ENCODE assay signal across 25 cellular contexts in the genomic region with DNA sequence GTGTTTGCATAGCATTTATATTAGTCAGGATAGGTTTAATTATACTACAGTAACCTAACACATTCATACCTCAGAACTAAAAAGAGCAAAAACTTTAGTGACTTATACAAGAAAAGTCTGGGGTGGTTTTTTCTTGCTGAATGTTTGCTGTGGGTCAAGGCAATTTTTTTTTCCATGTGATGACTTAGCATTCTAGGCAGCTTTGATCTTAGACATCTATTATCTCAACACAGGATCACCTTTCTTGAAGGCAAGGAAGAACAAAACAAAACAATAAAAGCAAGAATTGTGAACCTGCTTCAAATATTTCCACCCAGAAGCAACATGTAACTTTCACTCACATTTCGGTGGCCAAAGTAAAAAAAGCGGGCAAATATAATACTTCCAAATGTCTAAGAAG.
"Had no signal": no experiment of that assay in that cellular context is flagged by ENCODE, and none has a peak within 500 bp of the region (broad histone marks: within the 10 kb centered on the region; RNA-seq: fewer than 3 reads in every experiment).

No MANE protein-coding gene starts in this region.

- H3K9me3 ChIP-seq: esophagus squamous epithelium, gastroesophageal sphincter, heart left ventricle, left lung, lower lobe of right lung, mucosa of descending colon had no signal

- H3K36me3 Mint-ChIP-seq: mesothelial cell of epicardium, naive B cell had no signal

- H3K27ac ChIP-seq: coronary artery, dorsolateral prefrontal cortex, epithelial cell of prostate, esophagus squamous epithelium, gastroesophageal sphincter, heart left ventricle, hepatocyte, left lung, lower lobe of right lung had no signal

- H2AFZ ChIP-seq: hepatocyte had no signal

- H3K4me2 ChIP-seq: hepatocyte had no signal

- DNase-seq: dermis blood vessel endothelial cell; dorsolateral prefrontal cortex; effector CD4-positive, alpha-beta T cell; effector memory CD4-positive, alpha-beta T cell; erythroblast; esophagus squamous epithelium; foreskin fibroblast; heart left ventricle; left cardiac atrium; left lung; left ventricle myocardium superior; lower lobe of right lung; mesenchymal stem cell; mucosa of descending colon; naive B cell had no signal

- H3K4me1 ChIP-seq: esophagus squamous epithelium, gastroesophageal sphincter, heart left ventricle, left lung, lower lobe of right lung had no signal

- H3K79me2 ChIP-seq: hepatocyte had no signal

- FAIRE-seq: colon, frontal cortex, islet of Langerhans, keratinocyte had no signal

- H3K4me3 ChIP-seq: coronary artery, dorsolateral prefrontal cortex, esophagus squamous epithelium, gastroesophageal sphincter, heart left ventricle, hepatocyte, left lung, lower lobe of right lung, mucosa of descending colon had no signal

- H3K4me1 Mint-ChIP-seq: naive B cell had no signal

- H3K4me3 Mint-ChIP-seq: mesothelial cell of epicardium, naive B cell had no signal

- H3K36me3 ChIP-seq: esophagus squamous epithelium, gastroesophageal sphincter, heart left ventricle, left lung, lower lobe of right lung had no signal

- H3K27ac Mint-ChIP-seq: mesothelial cell of epicardium had no signal

- ATAC-seq: esophagus mucosa, gastroesophageal sphincter, heart left ventricle, left cardiac atrium, left lung, left ventricle myocardium superior, lower lobe of right lung, mucosa of descending colon had no signal

- H3K9me3 Mint-ChIP-seq: mesothelial cell of epicardium, naive B cell had no signal
